In the genomic region with DNA sequence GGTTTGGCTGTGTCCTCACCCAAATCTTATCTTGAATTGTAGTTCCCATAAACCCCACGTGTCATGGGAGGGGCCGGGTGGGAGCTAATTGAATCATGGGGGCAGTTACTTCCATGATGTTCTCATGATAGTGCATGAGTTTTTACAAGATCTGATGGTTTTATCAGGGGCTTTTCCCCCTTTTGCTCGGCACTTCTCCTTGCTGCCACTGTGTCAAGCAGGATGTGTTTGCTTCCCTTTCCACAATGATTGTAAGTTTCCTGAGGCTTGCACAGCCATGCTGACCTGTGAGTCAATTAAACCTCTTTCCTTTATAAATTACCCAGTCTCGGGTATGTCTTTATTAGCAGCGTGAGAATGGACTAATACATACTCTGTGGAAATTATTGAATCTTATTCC, we compare ENCODE assay signal across 7 cellular contexts.
DNase-seq lines count a peak whose midpoint lies in the region; TF ChIP-seq lines count a peak whose summit lies in the region.
"Not testable (repeated sequence)": the region's sequence is repeated elsewhere in the genome, so short reads cannot be mapped to it uniquely, and the experiment has no call there.

No MANE protein-coding gene starts in this region.

- not testable (repeated sequence) for TF ChIP-seq CTCF in endothelial cell (IDR thresholded peaks at IDR 0.05; ENCODE audit: unreplicated experiment); fibroblast of the aortic adventitia (IDR thresholded peaks at IDR 0.05; ENCODE audit: insufficient read depth, low read length); glutamatergic neuron (IDR thresholded peaks at IDR 0.05; ENCODE audit: partially characterized antibody, unreplicated experiment); mesothelial cell of epicardium (IDR thresholded peaks at IDR 0.05; ENCODE audit: unreplicated experiment)

- H3K4me1 Mint-ChIP-seq in endothelial cell (ENCODE audit: unreplicated experiment) (peaks cover 11% of the 10 kb centered on the region), mesothelial cell of epicardium (peaks cover 14% of the 10 kb centered on the region)
- H3K4me1 Mint-ChIP-seq in glutamatergic neuron (ENCODE audit: low read depth, unreplicated experiment), result not testable (repeated sequence)

- H3K9me3 Mint-ChIP-seq in endothelial cell (ENCODE audit: unreplicated experiment); glutamatergic neuron (ENCODE audit: unreplicated experiment); mesothelial cell of epicardium: not testable (repeated sequence)

- H3K27me3 Mint-ChIP-seq in endothelial cell (ENCODE audit: unreplicated experiment); glutamatergic neuron (ENCODE audit: unreplicated experiment); mesothelial cell of epicardium (ENCODE audit: low read depth): not testable (repeated sequence)

- not testable (repeated sequence) for H3K36me3 Mint-ChIP-seq in endothelial cell (ENCODE audit: low read depth, unreplicated experiment); glutamatergic neuron (ENCODE audit: unreplicated experiment); mesothelial cell of epicardium

- not testable (repeated sequence) for H3K4me3 ChIP-seq in fibroblast of the aortic adventitia (ENCODE audit: low read depth, low read length)

- H3K27ac Mint-ChIP-seq in endothelial cell (ENCODE audit: unreplicated experiment), result peak overlapping the region; percentile 72
- peak overlapping the region; percentile 4 for H3K27ac Mint-ChIP-seq in glutamatergic neuron (ENCODE audit: unreplicated experiment)
- H3K27ac Mint-ChIP-seq in mesothelial cell of epicardium, result peak overlapping the region; percentile 71

- DNase-seq in DMS 273 (lab: John Stamatoyannopoulos, UW; ENCODE audit: unreplicated experiment), result peak; percentile 53
- peak; percentile 16 for DNase-seq in NCI-H69 (lab: John Stamatoyannopoulos, UW)
- peak; percentile 11 for DNase-seq in amniotic epithelial cell (ENCODE audit: low read depth)
- not testable (repeated sequence) for DNase-seq in endothelial cell (ENCODE audit: low spot score); glutamatergic neuron; mesothelial cell of epicardium (ENCODE audit: low spot score in 2 of 2, unreplicated experiment in 2 of 2)
- peak; percentile 40 for DNase-seq in fibroblast of the aortic adventitia (ENCODE audit: low read depth)

- not testable (repeated sequence) for H3K4me3 Mint-ChIP-seq in endothelial cell (ENCODE audit: unreplicated experiment); glutamatergic neuron (ENCODE audit: unreplicated experiment); mesothelial cell of epicardium

Comparison
In these comparisons a context has a peak if more than half of its experiments do, and no peak if none do; other contexts are left out.
1. H3K27ac Mint-ChIP-seq: peak in every context shown above with its lines; median percentile 72 in endothelial cell; 71 in mesothelial cell of epicardium; 4 in glutamatergic neuron.